Comparison of ENCODE assay signal across 14 cellular contexts in genomic region chr6:21781075-21781474, GRCh38.
"Had no signal": no experiment of that assay in that cellular context is flagged by ENCODE, and none has a peak within 500 bp of the region (broad histone marks: within the 10 kb centered on the region; RNA-seq: fewer than 3 reads in every experiment).

No MANE protein-coding gene starts in this region.

- H3K36me3 ChIP-seq: gastrocnemius medialis, heart left ventricle, lower lobe of right lung, transverse colon had no signal

- DNase-seq: activated CD4-positive, alpha-beta T cell treated with anti-CD3 and anti-CD28 coated beads, Interleukin-2, amount 50 U/mL, for 48 hours; activated CD4-positive, CD25-positive, alpha-beta regulatory T cell treated with anti-CD3 and anti-CD28 coated beads, Interleukin-2, amount 50 U/mL, for 72 hours; activated naive CD4-positive, alpha-beta T cell treated with Interleukin-2 at 50 U/mL for 16 hours; anterior cingulate cortex; gastrocnemius medialis; heart left ventricle; left cardiac atrium; lower lobe of right lung; stimulated activated CD4-positive, alpha-beta T cell treated with anti-CD3 and anti-CD28 coated beads, Interleukin-4, amount 100 ng/mL, for 1 hour; stimulated activated naive CD4-positive, alpha-beta T cell treated with Interleukin-2 at 50 U/mL for 16 hours; substantia nigra; T-helper 9 cell; transverse colon had no signal

- H3K4me3 ChIP-seq: gastrocnemius medialis, heart left ventricle, lower lobe of right lung, transverse colon had no signal

- H3K27ac ChIP-seq: gastrocnemius medialis, heart left ventricle, lower lobe of right lung, transverse colon had no signal

- H3K27me3 ChIP-seq: gastrocnemius medialis, heart left ventricle, transverse colon had no signal

- H3K4me1 ChIP-seq: gastrocnemius medialis, heart left ventricle, lower lobe of right lung, transverse colon had no signal

- H3K9me3 ChIP-seq: gastrocnemius medialis, heart left ventricle, lower lobe of right lung, transverse colon had no signal

- ATAC-seq: activated T-helper 17 cell treated with anti-CD3 and anti-CD28 coated beads, Interleukin-2, amount 50 U/mL, for 72 hours; gastrocnemius medialis; heart left ventricle; left cardiac atrium; lower lobe of right lung had no signal
